14 cellular contexts compared by ENCODE assay signal in genomic region chr6:139164001-139164400, GRCh38. TPM values are rescaled to one million over a fixed set of nuclear protein-coding genes. Genes with fewer than 3 reads are reported as not detected.
DNase-seq lines count a peak whose midpoint lies in the region; ATAC-seq and TF ChIP-seq lines count a peak whose summit lies in the region.
"Had no signal": no experiment of that assay in that cellular context is flagged by ENCODE, and none has a peak within 500 bp of the region (broad histone marks: within the 10 kb centered on the region; RNA-seq: fewer than 3 reads in every experiment).

No MANE protein-coding gene starts in this region.

- intact Hi-C loops in activated naive CD4-positive, alpha-beta T cell treated with anti-CD3 and anti-CD28 coated beads for 36 hours (cut with micrococcal nuclease) = loop anchor here (5.0 kb wide), 1 partner anchor 392 kb away; the partner anchor contains the start of gene CCDC28A

- peaks cover 35% of the 10 kb centered on the region for H3K36me3 ChIP-seq in CD4-positive, CD25-positive, alpha-beta regulatory T cell (ENCODE audit: control insufficient read depth, insufficient read depth, low read length)
- H3K36me3 ChIP-seq in Loucy (ENCODE audit: insufficient read depth, low read length) = peaks cover 19% of the 10 kb centered on the region

- H3K4me3 Mint-ChIP-seq in CD4-positive, CD25-positive, alpha-beta regulatory T cell = peak overlapping the region; percentile 42 to 84 (median 81)
- peak overlapping the region; percentile 0 for H3K4me3 Mint-ChIP-seq in activated naive CD4-positive, alpha-beta T cell treated with anti-CD3 and anti-CD28 coated beads for 36 hours
- peak overlapping the region in 2 of 8 donors; percentile 18 to 23 for H3K4me3 Mint-ChIP-seq in naive B cell

- peak overlapping the region; percentile 33 for H3K4me3 ChIP-seq in CD4-positive, CD25-positive, alpha-beta regulatory T cell (ENCODE audit: low read depth, low read length)
- no peak overlapping the region for H3K4me3 ChIP-seq in Loucy (ENCODE audit: low read length, poor library complexity, severe bottlenecking)
- H3K4me3 ChIP-seq: coronary artery, right atrium auricular region, SK-N-MC had no signal

- ATAC-seq in CD4-positive, CD25-positive, alpha-beta regulatory T cell (ENCODE audit: low read depth in 2 of 2) = no peak
- ATAC-seq in naive B cell (ENCODE audit: low read depth in 2 of 2) (no peak), GM19452 (IDR thresholded peaks at IDR 0.05; ENCODE audit: unreplicated experiment) (no peak)

- H3K9ac ChIP-seq in Loucy (ENCODE audit: low read depth, low read length, poor library complexity, severe bottlenecking) = no peak overlapping the region

- no peak for DNase-seq in CD4-positive, CD25-positive, alpha-beta regulatory T cell
- DNase-seq in activated naive CD4-positive, alpha-beta T cell treated with anti-CD3 and anti-CD28 coated beads for 36 hours = peak; percentile 71
- no peak for DNase-seq in naive B cell
- no peak for DNase-seq in AG08395 (ENCODE audit: low spot score)
- no peak for DNase-seq in AG20443 (ENCODE audit: low spot score)
- no peak for DNase-seq in activated gamma-delta T cell (lab: John Stamatoyannopoulos, UW)
- DNase-seq: DMS153, mammary epithelial cell, NCI-H345 had no signal

- no peaks in the 10 kb centered on the region for H3K27me3 Mint-ChIP-seq in CD4-positive, CD25-positive, alpha-beta regulatory T cell
- no peaks in the 10 kb centered on the region for H3K27me3 Mint-ChIP-seq in activated naive CD4-positive, alpha-beta T cell treated with anti-CD3 and anti-CD28 coated beads for 36 hours (ENCODE audit: low read depth)
- H3K27me3 Mint-ChIP-seq in naive B cell = no peaks in the 10 kb centered on the region

- peak overlapping the region; percentile 74 to 93 (median 80) for H3K27ac Mint-ChIP-seq in CD4-positive, CD25-positive, alpha-beta regulatory T cell
- H3K27ac Mint-ChIP-seq in activated naive CD4-positive, alpha-beta T cell treated with anti-CD3 and anti-CD28 coated beads for 36 hours = peak overlapping the region; percentile 92
- peak overlapping the region; percentile 78 to 94 (median 89) for H3K27ac Mint-ChIP-seq in naive B cell

- H3K9me2 ChIP-seq in Loucy (replicated peaks; ENCODE audit: low read depth, low read length) = no peaks in the 10 kb centered on the region

- no peak overlapping the region for H3K4me2 ChIP-seq in Loucy (ENCODE audit: low read depth, low read length, poor library complexity, severe bottlenecking)

- H3K4me1 ChIP-seq in CD4-positive, CD25-positive, alpha-beta regulatory T cell (ENCODE audit: control insufficient read depth, insufficient read depth, low read length, poor library complexity, severe bottlenecking) = peaks cover 72% of the 10 kb centered on the region
- peaks cover 54% of the 10 kb centered on the region for H3K4me1 ChIP-seq in Loucy (ENCODE audit: insufficient read depth, low read length, poor library complexity, severe bottlenecking)

- peaks cover 9% of the 10 kb centered on the region; the same call in 1 of the 2 replicates for H3F3A ChIP-seq in Loucy (ENCODE audit: low read depth)

- no peak overlapping the region for H2AFZ ChIP-seq in Loucy (ENCODE audit: low read length)

- peak; percentile 43; the same call in 1 of the 2 replicates for TF ChIP-seq CTCF in Loucy (conservative IDR thresholded peaks at IDR 0.05; ENCODE audit: low read length)

- H3K79me2 ChIP-seq in Loucy (ENCODE audit: insufficient read depth, low read length) = peaks cover 39% of the 10 kb centered on the region

- H3K27me3 ChIP-seq in CD4-positive, CD25-positive, alpha-beta regulatory T cell (ENCODE audit: control insufficient read depth, insufficient read depth, low read length) = no peaks in the 10 kb centered on the region
- H3K27me3 ChIP-seq in Loucy (ENCODE audit: insufficient read depth, low read length, poor library complexity, severe bottlenecking) = no peaks in the 10 kb centered on the region
- H3K27me3 ChIP-seq: right atrium auricular region had no signal

- H3K9me3 Mint-ChIP-seq in CD4-positive, CD25-positive, alpha-beta regulatory T cell = no peaks in the 10 kb centered on the region
- no peaks in the 10 kb centered on the region for H3K9me3 Mint-ChIP-seq in activated naive CD4-positive, alpha-beta T cell treated with anti-CD3 and anti-CD28 coated beads for 36 hours
- H3K9me3 Mint-ChIP-seq in naive B cell = no peaks in the 10 kb centered on the region

- peaks cover 37 to 97% (median 81%) of the 10 kb centered on the region in 4 donors for H3K4me1 Mint-ChIP-seq in CD4-positive, CD25-positive, alpha-beta regulatory T cell
- peaks cover 96% of the 10 kb centered on the region for H3K4me1 Mint-ChIP-seq in activated naive CD4-positive, alpha-beta T cell treated with anti-CD3 and anti-CD28 coated beads for 36 hours (ENCODE audit: low read depth)
- peaks cover 66 to 89% (median 78%) of the 10 kb centered on the region in 3 donors for H3K4me1 Mint-ChIP-seq in naive B cell

- peaks cover 38% of the 10 kb centered on the region for H3K36me3 Mint-ChIP-seq in CD4-positive, CD25-positive, alpha-beta regulatory T cell
- peaks cover 45% of the 10 kb centered on the region for H3K36me3 Mint-ChIP-seq in activated naive CD4-positive, alpha-beta T cell treated with anti-CD3 and anti-CD28 coated beads for 36 hours (ENCODE audit: low read depth)
- peaks cover 30% of the 10 kb centered on the region in 2 donors for H3K36me3 Mint-ChIP-seq in naive B cell

- H3K27ac ChIP-seq in CD4-positive, CD25-positive, alpha-beta regulatory T cell (ENCODE audit: insufficient read depth, low read length, poor library complexity, severe bottlenecking) = no peak overlapping the region
- H3K27ac ChIP-seq: coronary artery, right atrium auricular region, SK-N-MC had no signal

- H4K20me1 ChIP-seq in Loucy (ENCODE audit: insufficient read depth, low read length, poor library complexity, severe bottlenecking) = peaks cover 45% of the 10 kb centered on the region

- H3K9me3 ChIP-seq in CD4-positive, CD25-positive, alpha-beta regulatory T cell (ENCODE audit: control insufficient read depth in 2 of 2, low read length in 2 of 2) = no peaks in the 10 kb centered on the region
- H3K9me3 ChIP-seq in Loucy (ENCODE audit: insufficient read depth, low read depth, low read length) = no peaks in the 10 kb centered on the region
- H3K9me3 ChIP-seq: right atrium auricular region had no signal

- CTCF ChIA-PET in activated naive CD4-positive, alpha-beta T cell treated with anti-CD3 and anti-CD28 coated beads for 36 hours (lab: Charles Lee) = interaction anchor here (0.7 to 3.5 kb wide), 5 partner anchors 9 to 175 kb away, joined by 3 to 12 read pairs (median 4); no protein-coding TSS in a partner anchor

RNA-seq across cellular contexts. Expression of gene HECA, which starts 29.1 kb away (rescaled TPM):
- 165 TPM for total RNA-seq in CD4-positive, CD25-positive, alpha-beta regulatory T cell
- 1 to 10 TPM; 5.2 to 7.9 (median 6.3) TPM for polyA plus RNA-seq in CD4-positive, CD25-positive, alpha-beta regulatory T cell
- 10 to 100 TPM; 61.1 to 61.2 TPM for total RNA-seq in activated naive CD4-positive, alpha-beta T cell treated with anti-CD3 and anti-CD28 coated beads for 36 hours
- 1 to 10 TPM; 4.0 to 6.2 (median 4.6) TPM for polyA plus RNA-seq in naive B cell (ENCODE audit: low read depth in 6 of 6)
